ENCODE assay signal across 14 cellular contexts in genomic region chr3:152539191-152539764, GRCh38.
DNase-seq lines count a peak whose midpoint lies in the region; ATAC-seq, FAIRE-seq and TF ChIP-seq lines count a peak whose summit lies in the region.
"Had no signal": no experiment of that assay in that cellular context is flagged by ENCODE, and none has a peak within 500 bp of the region (broad histone marks: within the 10 kb centered on the region; RNA-seq: fewer than 3 reads in every experiment).

No MANE protein-coding gene starts in this region.

- no peaks in the 10 kb centered on the region for H3K27me3 ChIP-seq in BE2C
- no peaks in the 10 kb centered on the region for H3K27me3 ChIP-seq in MM.1S (replicated peaks; ENCODE audit: insufficient read depth, low read length)
- H3K27me3 ChIP-seq in suprapubic skin: no peaks in the 10 kb centered on the region

- no peaks in the 10 kb centered on the region for H3K4me1 Mint-ChIP-seq in natural killer cell treated with Interleukin-12 subunit alpha and Interleukin-12 subunit beta and Interleukin-15 and Interleukin-18, amount 100 ng/mL, for 72 hours (ENCODE audit: low read depth in 2 of 2)

- H3K79me2 ChIP-seq in MM.1S (ENCODE audit: low read length): no peaks in the 10 kb centered on the region

- H3K9me3 ChIP-seq in BE2C (no peaks in the 10 kb centered on the region), MM.1S (replicated peaks; ENCODE audit: insufficient read depth, low read length) (0 out of 2 replicates have a peak, but pooled peaks cover 4% of the 10 kb centered on the region), suprapubic skin (no peaks in the 10 kb centered on the region)

- TF ChIP-seq CTCF in BE2C (IDR thresholded peaks at IDR 0.05; ENCODE audit: low read depth, low read length) (peak; percentile 49), MM.1S (IDR thresholded peaks at IDR 0.05; ENCODE audit: low read length) (peak; percentile 39), suprapubic skin (IDR thresholded peaks at IDR 0.05) (no peak)

- no peaks in the 10 kb centered on the region for H3K9me2 ChIP-seq in MM.1S (replicated peaks; ENCODE audit: insufficient read depth, low read length)

- H4K20me1 ChIP-seq in MM.1S (ENCODE audit: insufficient read depth, low read length): no peaks in the 10 kb centered on the region

- no peak overlapping the region for H3K9ac ChIP-seq in MM.1S (ENCODE audit: low read length)

- no peak overlapping the region for H3K4me3 ChIP-seq in BE2C (ENCODE audit: low read depth, low read length)
- no peak overlapping the region for H3K4me3 ChIP-seq in MM.1S (ENCODE audit: low read length)
- no peak overlapping the region for H3K4me3 ChIP-seq in suprapubic skin

- ATAC-seq in GM21381 (IDR thresholded peaks at IDR 0.05; ENCODE audit: unreplicated experiment): peak; percentile 78
- peak; percentile 36 for ATAC-seq in esophagus mucosa
- ATAC-seq in natural killer cell treated with Interleukin-12 subunit alpha and Interleukin-12 subunit beta and Interleukin-15 and Interleukin-18, amount 100 ng/mL, for 72 hours: no peak

- peaks cover 18% of the 10 kb centered on the region for H3K36me3 Mint-ChIP-seq in natural killer cell treated with Interleukin-12 subunit alpha and Interleukin-12 subunit beta and Interleukin-15 and Interleukin-18, amount 100 ng/mL, for 72 hours

- FAIRE-seq in H54 (lab: Jason Lieb, UNC): no peak

- no peak overlapping the region for H3K27ac Mint-ChIP-seq in natural killer cell treated with Interleukin-12 subunit alpha and Interleukin-12 subunit beta and Interleukin-15 and Interleukin-18, amount 100 ng/mL, for 72 hours

- no peak overlapping the region for H3K4me3 Mint-ChIP-seq in natural killer cell treated with Interleukin-12 subunit alpha and Interleukin-12 subunit beta and Interleukin-15 and Interleukin-18, amount 100 ng/mL, for 72 hours

- DNase-seq in BE2C: no peak
- DNase-seq in MM.1S: no peak
- DNase-seq in activated naive CD4-positive, alpha-beta T cell (lab: John Stamatoyannopoulos, UW): no peak
- DNase-seq in suprapubic skin (ENCODE audit: low spot score in 2 of 2): no peak
- no peak for DNase-seq in natural killer cell treated with Interleukin-12 subunit alpha and Interleukin-12 subunit beta and Interleukin-15 and Interleukin-18, amount 100 ng/mL, for 72 hours (ENCODE audit: low spot score)
- DNase-seq in H54 (ENCODE audit: insufficient read length, low spot score): no peak
- DNase-seq: activated CD8-positive, alpha-beta memory T cell treated with anti-CD3 and anti-CD28 coated beads, Interleukin-2, amount 50 U/mL, for 4 hours; aorta; effector memory CD4-positive, alpha-beta T cell; GF-D8; substantia nigra had no signal

- no peak overlapping the region for H3K4me2 ChIP-seq in MM.1S (ENCODE audit: low read depth, low read length)

- H3K4me1 ChIP-seq in BE2C (no peaks in the 10 kb centered on the region), MM.1S (ENCODE audit: low read length) (no peaks in the 10 kb centered on the region), suprapubic skin (no peaks in the 10 kb centered on the region)

- TF ChIP-seq POLR2A in suprapubic skin (IDR thresholded peaks at IDR 0.05) (no peak), H54 (IDR thresholded peaks at IDR 0.05; ENCODE audit: low read depth, low read length) (no peak)

- no peaks in the 10 kb centered on the region for H3K36me3 ChIP-seq in BE2C
- H3K36me3 ChIP-seq in MM.1S (replicated peaks; ENCODE audit: insufficient read depth, low read length): no peaks in the 10 kb centered on the region
- H3K36me3 ChIP-seq in suprapubic skin: no peaks in the 10 kb centered on the region

- peaks cover 5% of the 10 kb centered on the region for H3K9me3 Mint-ChIP-seq in natural killer cell treated with Interleukin-12 subunit alpha and Interleukin-12 subunit beta and Interleukin-15 and Interleukin-18, amount 100 ng/mL, for 72 hours

- 93% methylated on average over 2 of the region's 2 CpGs for WGBS in suprapubic skin

- H3K27ac ChIP-seq in MM.1S (ENCODE audit: low read length) (no peak overlapping the region), suprapubic skin (no peak overlapping the region)
- H3K27ac ChIP-seq: RWPE1 had no signal

- TF ChIP-seq EP300 in suprapubic skin (IDR thresholded peaks at IDR 0.05): no peak

- no peak overlapping the region for H2AFZ ChIP-seq in MM.1S (ENCODE audit: low read length)

- no peaks in the 10 kb centered on the region for H3F3A ChIP-seq in MM.1S (ENCODE audit: insufficient read depth, low read length)

- peaks cover 14 to 52% of the 10 kb centered on the region in 2 donors for H3K27me3 Mint-ChIP-seq in natural killer cell treated with Interleukin-12 subunit alpha and Interleukin-12 subunit beta and Interleukin-15 and Interleukin-18, amount 100 ng/mL, for 72 hours

Comparison
In these comparisons a context has a peak if more than half of its experiments do, and no peak if none do; other contexts are left out.
1. CTCF ChIP-seq: peak in BE2C (single experiment) and MM.1S (single experiment); none in suprapubic skin (0 of 2).
2. ATAC-seq: peak in GM21381 (single experiment) and esophagus mucosa (single experiment); none in natural killer cell treated with Interleukin-12 subunit alpha and Interleukin-12 subunit beta and Interleukin-15 and Interleukin-18, amount 100 ng/mL, for 72 hours (0 of 2).